In genomic region chr10:22927661-22928403, GRCh38 we compare ENCODE assay signal across 9 cellular contexts. TPM values are rescaled to one million over a fixed set of nuclear protein-coding genes. Genes with fewer than 3 reads are reported as not detected.
DNase-seq lines count a peak whose midpoint lies in the region; ATAC-seq and TF ChIP-seq lines count a peak whose summit lies in the region.
"Had no signal": no experiment of that assay in that cellular context is flagged by ENCODE, and none has a peak within 500 bp of the region (broad histone marks: within the 10 kb centered on the region; RNA-seq: fewer than 3 reads in every experiment).

A gene with protein sequence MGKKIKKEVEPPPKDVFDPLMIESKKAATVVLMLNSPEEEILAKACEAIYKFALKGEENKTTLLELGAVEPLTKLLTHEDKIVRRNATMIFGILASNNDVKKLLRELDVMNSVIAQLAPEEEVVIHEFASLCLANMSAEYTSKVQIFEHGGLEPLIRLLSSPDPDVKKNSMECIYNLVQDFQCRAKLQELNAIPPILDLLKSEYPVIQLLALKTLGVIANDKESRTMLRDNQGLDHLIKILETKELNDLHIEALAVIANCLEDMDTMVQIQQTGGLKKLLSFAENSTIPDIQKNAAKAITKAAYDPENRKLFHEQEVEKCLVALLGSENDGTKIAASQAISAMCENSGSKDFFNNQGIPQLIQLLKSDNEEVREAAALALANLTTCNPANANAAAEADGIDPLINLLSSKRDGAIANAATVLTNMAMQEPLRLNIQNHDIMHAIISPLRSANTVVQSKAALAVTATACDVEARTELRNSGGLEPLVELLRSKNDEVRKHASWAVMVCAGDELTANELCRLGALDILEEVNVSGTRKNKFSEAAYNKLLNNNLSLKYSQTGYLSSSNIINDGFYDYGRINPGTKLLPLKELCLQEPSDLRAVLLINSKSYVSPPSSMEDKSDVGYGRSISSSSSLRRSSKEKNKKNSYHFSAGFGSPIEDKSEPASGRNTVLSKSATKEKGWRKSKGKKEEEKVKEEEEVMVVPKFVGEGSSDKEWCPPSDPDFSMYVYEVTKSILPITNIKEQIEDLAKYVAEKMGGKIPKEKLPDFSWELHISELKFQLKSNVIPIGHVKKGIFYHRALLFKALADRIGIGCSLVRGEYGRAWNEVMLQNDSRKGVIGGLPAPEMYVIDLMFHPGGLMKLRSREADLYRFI (plus strand): TSS chr10:22928053. CDS start chr10:22931997, 3,944 bp downstream.

- peak within 1 kb of the TSS; percentile 30 for H3K4me3 ChIP-seq in A673 (ENCODE audit: low read depth, low read length, poor library complexity, severe bottlenecking)
- peak within 1 kb of the TSS; percentile 64 for H3K4me3 ChIP-seq in brain microvascular endothelial cell (ENCODE audit: low read depth, low read length)
- H3K4me3 ChIP-seq in smooth muscle cell = peak within 1 kb of the TSS; percentile 60

- no peak within 1 kb of the TSS for H3K27ac ChIP-seq in A673 (ENCODE audit: low read depth, low read length, poor library complexity, severe bottlenecking)
- no peak within 1 kb of the TSS for H3K27ac ChIP-seq in brain microvascular endothelial cell
- H3K27ac ChIP-seq in smooth muscle cell (ENCODE audit: low read depth) = no peak within 1 kb of the TSS

- peak within 1 kb of the TSS in 2 of 6 donors; percentile 21 to 23 for H3K27ac Mint-ChIP-seq in immature natural killer cell

- peaks cover 2 to 9% (median 4%) of the 10 kb centered on the region in 3 donors for H3K27me3 Mint-ChIP-seq in immature natural killer cell (ENCODE audit: low read depth in 3 of 3)

- peak; percentile 49 for ATAC-seq in HG03469 (IDR thresholded peaks at IDR 0.05; ENCODE audit: unreplicated experiment)

- no peak within 1 kb of the TSS for H3K4me3 Mint-ChIP-seq in immature natural killer cell

- no peaks in the 10 kb centered on the region for H3F3A ChIP-seq in smooth muscle cell (ENCODE audit: low read depth)

- H4K20me1 ChIP-seq in smooth muscle cell (ENCODE audit: low read depth) = no peaks in the 10 kb centered on the region

- H3K36me3 ChIP-seq in A673 (ENCODE audit: insufficient read depth, low read length, poor library complexity, severe bottlenecking) (no peaks in the 10 kb centered on the region), brain microvascular endothelial cell (replicated peaks) (no peaks in the 10 kb centered on the region), smooth muscle cell (ENCODE audit: low read depth) (no peaks in the 10 kb centered on the region)

- peak; percentile 48 for TF ChIP-seq POLR2A in GM19099 (IDR thresholded peaks at IDR 0.05; ENCODE audit: extremely low read depth, insufficient read length, low read depth)

- peak within 1 kb of the TSS; percentile 94 for H3K9ac ChIP-seq in smooth muscle cell (ENCODE audit: low read depth)

- TF ChIP-seq CTCF in A673 (conservative IDR thresholded peaks at IDR 0.05; ENCODE audit: low read depth, low read length) = no peak
- TF ChIP-seq CTCF in brain microvascular endothelial cell (IDR thresholded peaks at IDR 0.05; ENCODE audit: low read depth, low read length, missing control alignments) = no peak
- TF ChIP-seq CTCF in smooth muscle cell (IDR thresholded peaks at IDR 0.05; ENCODE audit: borderline replicate concordance, insufficient read depth, poor library complexity, severe bottlenecking) = no peak

- H3K9me3 Mint-ChIP-seq in immature natural killer cell = no peaks in the 10 kb centered on the region

- 8% methylated on average over 41 of the region's 41 CpGs for WGBS in smooth muscle cell (ENCODE audit: low lambda C conversion rate)

- in situ Hi-C loops in brain microvascular endothelial cell (cut with HindIII; ENCODE audit: low pct_ligation_motif_present, low sequenced_read_pairs) = no loop called here

- no peaks in the 10 kb centered on the region for H3K36me3 Mint-ChIP-seq in immature natural killer cell

- H3K4me1 ChIP-seq in A673 (ENCODE audit: insufficient read depth, low read length, poor library complexity, severe bottlenecking) (peaks cover 10% of the 10 kb centered on the region), smooth muscle cell (ENCODE audit: low read depth) (no peaks in the 10 kb centered on the region)

- H3K4me1 Mint-ChIP-seq in immature natural killer cell = peaks cover 0 to 2% of the 10 kb centered on the region in 2 donors

- CTCF ChIA-PET in A673 (lab: Charles Lee) = no interaction called here

- intact Hi-C loops in A673 (cut with micrococcal nuclease; ENCODE audit: unreplicated experiment) = no loop called here

- H2AFZ ChIP-seq in smooth muscle cell (ENCODE audit: low read depth) = peak within 1 kb of the TSS; percentile 99

- POLR2A ChIA-PET in A673 (lab: Charles Lee; ENCODE audit: low non-redundant PET) = no interaction called here

- no peaks in the 10 kb centered on the region for H3K9me3 ChIP-seq in A673 (ENCODE audit: low read depth, low read length, poor library complexity, severe bottlenecking)
- H3K9me3 ChIP-seq in smooth muscle cell (replicated peaks; ENCODE audit: low read depth) = no peaks in the 10 kb centered on the region

- no TSS peak for BruUV-seq in A673 (replicated peaks; lab: Mats Ljungman, UMichigan)

- peak within 1 kb of the TSS; percentile 88 for H3K4me2 ChIP-seq in smooth muscle cell

- no peaks in the 10 kb centered on the region for H3K79me2 ChIP-seq in smooth muscle cell (ENCODE audit: low read depth)

- peaks cover 6% of the 10 kb centered on the region for H3K27me3 ChIP-seq in A673 (replicated peaks; ENCODE audit: insufficient read depth, low read depth, low read length, poor library complexity)
- H3K27me3 ChIP-seq in brain microvascular endothelial cell (replicated peaks) = no peaks in the 10 kb centered on the region
- no peaks in the 10 kb centered on the region for H3K27me3 ChIP-seq in smooth muscle cell (ENCODE audit: low read depth)

- DNase-seq in A673 (ENCODE audit: low spot score) = peak; percentile 48
- peak; percentile 53 for DNase-seq in T-helper 9 cell
- DNase-seq in brain microvascular endothelial cell = peak; percentile 36
- peak; percentile 76 to 82 (median 82) for DNase-seq in immature natural killer cell
- peak; percentile 36 for DNase-seq in smooth muscle cell (lab: John Stamatoyannopoulos, UW; ENCODE audit: unreplicated experiment)
- no peak for DNase-seq in NK-92 (lab: John Stamatoyannopoulos, UW; ENCODE audit: unreplicated experiment)

RNA-seq across cellular contexts. Expression of the gene that starts here (rescaled TPM):
- total RNA-seq in A673 (2021) (not detected in 2 replicates), smooth muscle cell (not detected in 2 replicates)
- polyA plus RNA-seq in immature natural killer cell (under 1 TPM in 1 of 3 donors, not detected in 2; 0.32 TPM), smooth muscle cell (0.46 TPM in 1 of 2 replicates, not detected in the other)
- total RNA-seq: Daoy had no signal

Comparison
In these comparisons a context has a peak if more than half of its experiments do, and no peak if none do; other contexts are left out.
1. Peak in DNase-seq and H3K4me3 ChIP-seq in A673; RNA of the gene not detected or under 1 TPM.
2. Peak in DNase-seq in immature natural killer cell; RNA of the gene not detected or under 1 TPM.
3. Peak in DNase-seq, H3K4me3 ChIP-seq, H3K9ac ChIP-seq and H3K4me2 ChIP-seq in smooth muscle cell; RNA of the gene not detected or under 1 TPM.